In the genomic region with DNA sequence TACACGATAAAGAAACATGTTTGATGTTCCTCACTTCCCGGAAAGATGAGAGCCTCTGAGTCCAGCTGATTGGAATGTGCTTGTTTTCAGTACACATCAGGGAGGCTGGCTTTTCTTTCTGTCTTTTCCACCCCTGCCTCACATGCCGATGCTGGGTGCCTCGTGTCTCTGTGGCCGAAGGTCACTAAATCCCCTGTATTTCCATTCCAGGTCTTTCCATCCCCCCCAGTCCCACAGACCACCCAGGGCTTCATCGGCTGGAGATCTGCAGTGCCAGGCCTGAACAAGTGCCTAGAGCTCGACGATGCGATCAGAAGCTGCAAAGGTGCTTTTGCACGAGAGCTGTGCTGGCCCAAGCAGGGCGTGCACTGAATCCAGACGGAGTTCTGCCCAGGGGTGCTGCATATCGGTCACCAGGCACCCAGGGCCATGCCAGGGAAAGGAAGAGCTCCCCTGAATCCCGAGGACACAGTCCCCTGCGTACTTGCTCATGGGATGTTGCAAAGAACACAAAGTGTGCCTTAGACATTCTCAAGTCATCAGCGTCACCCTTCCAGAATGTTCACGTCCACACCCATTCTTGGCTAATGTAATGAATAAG, we compare ENCODE assay signal across 18 cellular contexts.
DNase-seq lines count a peak whose midpoint lies in the region; ATAC-seq and TF ChIP-seq lines count a peak whose summit lies in the region.
"Had no signal": no experiment of that assay in that cellular context is flagged by ENCODE, and none has a peak within 500 bp of the region (broad histone marks: within the 10 kb centered on the region; RNA-seq: fewer than 3 reads in every experiment).

No MANE protein-coding gene starts in this region.

- TF ChIP-seq POLR2A in tibial nerve (IDR thresholded peaks at IDR 0.05), result peak in 1 of 2 donors; percentile 23

- H3K27me3 ChIP-seq in tibial nerve, result no peaks in the 10 kb centered on the region
- H3K27me3 ChIP-seq: ascending aorta, Peyer's patch, right atrium auricular region, thyroid gland had no signal

- H3K9me3 Mint-ChIP-seq in HFFc6, result no peaks in the 10 kb centered on the region
- H3K9me3 Mint-ChIP-seq: natural killer cell treated with Interleukin-12 subunit alpha and Interleukin-12 subunit beta and Interleukin-15 and Interleukin-18, amount 100 ng/mL, for 72 hours had no signal

- H3K27me3 Mint-ChIP-seq in HFFc6 (ENCODE audit: insufficient read depth), result peaks cover 22% of the 10 kb centered on the region

- TF ChIP-seq CTCF in HFFc6 (IDR thresholded peaks at IDR 0.05), result no peak
- TF ChIP-seq CTCF in astrocyte of the spinal cord (IDR thresholded peaks at IDR 0.05; ENCODE audit: low read depth, low read length), result no peak
- TF ChIP-seq CTCF in tibial nerve (IDR thresholded peaks at IDR 0.05), result no peak

- no peak for ATAC-seq in GM21786 (IDR thresholded peaks at IDR 0.05; ENCODE audit: unreplicated experiment)
- ATAC-seq in HG03025 (IDR thresholded peaks at IDR 0.05; ENCODE audit: low FRiP score, unreplicated experiment), result no peak
- ATAC-seq: natural killer cell treated with Interleukin-12 subunit alpha and Interleukin-12 subunit beta and Interleukin-15 and Interleukin-18, amount 100 ng/mL, for 72 hours had no signal

- WGBS in tibial nerve, 2 donors, result 62 to 66% methylated on average over 11 to 17 of the region's 17 CpGs

- peak overlapping the region; percentile 87 for H3K27ac Mint-ChIP-seq in HFFc6
- H3K27ac Mint-ChIP-seq: natural killer cell treated with Interleukin-12 subunit alpha and Interleukin-12 subunit beta and Interleukin-15 and Interleukin-18, amount 100 ng/mL, for 72 hours had no signal

- H3K36me3 Mint-ChIP-seq in HFFc6 (ENCODE audit: low read depth), result no peaks in the 10 kb centered on the region
- H3K36me3 Mint-ChIP-seq: natural killer cell treated with Interleukin-12 subunit alpha and Interleukin-12 subunit beta and Interleukin-15 and Interleukin-18, amount 100 ng/mL, for 72 hours had no signal

- in situ Hi-C loops in astrocyte of the spinal cord (cut with HindIII; ENCODE audit: low sequenced_read_pairs), result no loop called here

- peak; percentile 39 for DNase-seq in HFFc6
- peak; percentile 71 for DNase-seq in astrocyte of the spinal cord (ENCODE audit: low read depth, low spot score)
- peak; percentile 45 for DNase-seq in left kidney (ENCODE audit: low read depth, low spot score)
- DNase-seq in tibial nerve (ENCODE audit: low spot score in 2 of 2), result peak; percentile 50 to 71
- DNase-seq in activated T-cell treated with anti-CD3 and anti-CD28 coated beads for 4 hours, result no peak
- DNase-seq: dermis blood vessel endothelial cell; DMS53; NCI-H82; stimulated activated CD4-positive, alpha-beta T cell treated with anti-CD3 and anti-CD28 coated beads, Interleukin-2, amount 100 ng/mL, for 48 hours; stimulated activated CD8-positive, alpha-beta memory T cell treated with anti-CD3 and anti-CD28 coated beads, Interleukin-4, amount 100 ng/mL, for 48 hours; T-helper 1 cell; thyroid gland had no signal

- peak overlapping the region in 3 of 4 donors; percentile 33 to 86 (median 83) for H3K27ac ChIP-seq in tibial nerve
- H3K27ac ChIP-seq: thyroid gland had no signal

- peak overlapping the region; percentile 63 for H3K4me3 Mint-ChIP-seq in HFFc6
- H3K4me3 Mint-ChIP-seq: natural killer cell treated with Interleukin-12 subunit alpha and Interleukin-12 subunit beta and Interleukin-15 and Interleukin-18, amount 100 ng/mL, for 72 hours had no signal

- H3K36me3 ChIP-seq in tibial nerve, result no peaks in the 10 kb centered on the region
- H3K36me3 ChIP-seq: ascending aorta, Peyer's patch, right atrium auricular region, thyroid gland had no signal

- peak in 1 of 2 donors; percentile 73 for TF ChIP-seq EP300 in tibial nerve (IDR thresholded peaks at IDR 0.05)

- H3K4me3 ChIP-seq in astrocyte of the spinal cord (ENCODE audit: low read depth, low read length) (no peak overlapping the region), tibial nerve (no peak overlapping the region)
- H3K4me3 ChIP-seq: ascending aorta, Peyer's patch, right atrium auricular region, thyroid gland had no signal

- H3K4me1 ChIP-seq in tibial nerve, result peaks cover 0 to 17% (median 0%) of the 10 kb centered on the region in 4 donors
- H3K4me1 ChIP-seq: ascending aorta, Peyer's patch, right atrium auricular region, thyroid gland had no signal

- H3K4me1 Mint-ChIP-seq in HFFc6 (ENCODE audit: low read depth), result peaks cover 36% of the 10 kb centered on the region

- H3K9me3 ChIP-seq in tibial nerve, result no peaks in the 10 kb centered on the region
- H3K9me3 ChIP-seq: ascending aorta, Peyer's patch, right atrium auricular region, thyroid gland had no signal
